Comparison of ENCODE assay signal across 1 cellular context in the genomic region with DNA sequence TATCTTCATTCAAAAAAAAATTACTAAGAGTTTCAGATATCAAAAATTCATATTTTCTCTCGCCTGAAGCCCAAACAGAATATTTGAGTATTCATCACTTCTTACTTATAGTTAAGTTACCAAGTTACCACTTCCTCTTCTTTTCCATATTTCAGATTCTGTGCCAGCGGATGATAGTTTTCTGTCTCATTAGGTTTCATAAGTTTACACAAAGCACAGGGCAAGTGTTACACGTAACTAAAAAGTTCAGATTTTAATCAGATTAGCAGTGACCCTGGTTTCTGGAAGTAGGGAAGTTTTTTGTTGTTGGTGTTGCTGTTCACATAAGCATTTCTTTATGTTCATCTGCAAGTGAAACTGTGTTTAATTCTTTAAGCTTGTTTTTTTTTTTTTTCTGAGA.
TF ChIP-seq lines count a peak whose summit lies in the region.

No MANE protein-coding gene starts in this region.

TF ChIP-seq in GM12878, 131 proteins besides CTCF, POLR2A, EP300 and RAD21 (continued from another document):
- TF ChIP-seq BMI1 (IDR thresholded peaks at IDR 0.05; ENCODE audit: borderline replicate concordance): no peak
- TF ChIP-seq STAT3 (IDR thresholded peaks at IDR 0.05; ENCODE audit: low read depth, low read length): no peak
- TF ChIP-seq RFX5 (IDR thresholded peaks at IDR 0.05; ENCODE audit: low read depth, low read length): no peak
- no peak for TF ChIP-seq CHD2 (IDR thresholded peaks at IDR 0.05; ENCODE audit: borderline replicate concordance, low read depth, low read length)
- TF ChIP-seq, protein P1, sequence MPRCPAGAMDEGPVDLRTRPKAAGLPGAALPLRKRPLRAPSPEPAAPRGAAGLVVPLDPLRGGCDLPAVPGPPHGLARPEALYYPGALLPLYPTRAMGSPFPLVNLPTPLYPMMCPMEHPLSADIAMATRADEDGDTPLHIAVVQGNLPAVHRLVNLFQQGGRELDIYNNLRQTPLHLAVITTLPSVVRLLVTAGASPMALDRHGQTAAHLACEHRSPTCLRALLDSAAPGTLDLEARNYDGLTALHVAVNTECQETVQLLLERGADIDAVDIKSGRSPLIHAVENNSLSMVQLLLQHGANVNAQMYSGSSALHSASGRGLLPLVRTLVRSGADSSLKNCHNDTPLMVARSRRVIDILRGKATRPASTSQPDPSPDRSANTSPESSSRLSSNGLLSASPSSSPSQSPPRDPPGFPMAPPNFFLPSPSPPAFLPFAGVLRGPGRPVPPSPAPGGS (IDR thresholded peaks at IDR 0.05; ENCODE audit: borderline replicate concordance, insufficient read depth, low read depth, low read length, poor library complexity, severe bottlenecking): no peak
- TF ChIP-seq, protein P2, sequence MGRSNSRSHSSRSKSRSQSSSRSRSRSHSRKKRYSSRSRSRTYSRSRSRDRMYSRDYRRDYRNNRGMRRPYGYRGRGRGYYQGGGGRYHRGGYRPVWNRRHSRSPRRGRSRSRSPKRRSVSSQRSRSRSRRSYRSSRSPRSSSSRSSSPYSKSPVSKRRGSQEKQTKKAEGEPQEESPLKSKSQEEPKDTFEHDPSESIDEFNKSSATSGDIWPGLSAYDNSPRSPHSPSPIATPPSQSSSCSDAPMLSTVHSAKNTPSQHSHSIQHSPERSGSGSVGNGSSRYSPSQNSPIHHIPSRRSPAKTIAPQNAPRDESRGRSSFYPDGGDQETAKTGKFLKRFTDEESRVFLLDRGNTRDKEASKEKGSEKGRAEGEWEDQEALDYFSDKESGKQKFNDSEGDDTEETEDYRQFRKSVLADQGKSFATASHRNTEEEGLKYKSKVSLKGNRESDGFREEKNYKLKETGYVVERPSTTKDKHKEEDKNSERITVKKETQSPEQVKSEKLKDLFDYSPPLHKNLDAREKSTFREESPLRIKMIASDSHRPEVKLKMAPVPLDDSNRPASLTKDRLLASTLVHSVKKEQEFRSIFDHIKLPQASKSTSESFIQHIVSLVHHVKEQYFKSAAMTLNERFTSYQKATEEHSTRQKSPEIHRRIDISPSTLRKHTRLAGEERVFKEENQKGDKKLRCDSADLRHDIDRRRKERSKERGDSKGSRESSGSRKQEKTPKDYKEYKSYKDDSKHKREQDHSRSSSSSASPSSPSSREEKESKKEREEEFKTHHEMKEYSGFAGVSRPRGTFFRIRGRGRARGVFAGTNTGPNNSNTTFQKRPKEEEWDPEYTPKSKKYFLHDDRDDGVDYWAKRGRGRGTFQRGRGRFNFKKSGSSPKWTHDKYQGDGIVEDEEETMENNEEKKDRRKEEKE (IDR thresholded peaks at IDR 0.05): no peak
- no peak for TF ChIP-seq STAT1 (conservative IDR thresholded peaks at IDR 0.05)
- TF ChIP-seq, protein P3, sequence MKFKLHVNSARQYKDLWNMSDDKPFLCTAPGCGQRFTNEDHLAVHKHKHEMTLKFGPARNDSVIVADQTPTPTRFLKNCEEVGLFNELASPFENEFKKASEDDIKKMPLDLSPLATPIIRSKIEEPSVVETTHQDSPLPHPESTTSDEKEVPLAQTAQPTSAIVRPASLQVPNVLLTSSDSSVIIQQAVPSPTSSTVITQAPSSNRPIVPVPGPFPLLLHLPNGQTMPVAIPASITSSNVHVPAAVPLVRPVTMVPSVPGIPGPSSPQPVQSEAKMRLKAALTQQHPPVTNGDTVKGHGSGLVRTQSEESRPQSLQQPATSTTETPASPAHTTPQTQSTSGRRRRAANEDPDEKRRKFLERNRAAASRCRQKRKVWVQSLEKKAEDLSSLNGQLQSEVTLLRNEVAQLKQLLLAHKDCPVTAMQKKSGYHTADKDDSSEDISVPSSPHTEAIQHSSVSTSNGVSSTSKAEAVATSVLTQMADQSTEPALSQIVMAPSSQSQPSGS (IDR thresholded peaks at IDR 0.05; ENCODE audit: low read length): 0 out of 2 replicates have a peak, but pooled peaks have one; percentile 24
- no peak for TF ChIP-seq BHLHE40 (IDR thresholded peaks at IDR 0.05; ENCODE audit: borderline replicate concordance in 1 of 2, low read depth in 2 of 2, low read length in 1 of 2)
- peak; percentile 59 for TF ChIP-seq IKZF1 (conservative IDR thresholded peaks at IDR 0.05)
- TF ChIP-seq TCF3 (IDR thresholded peaks at IDR 0.05; ENCODE audit: borderline replicate concordance, insufficient read depth, low read depth, low read length): no peak
- TF ChIP-seq ETV6 (conservative IDR thresholded peaks at IDR 0.05 in 1 of 2, IDR thresholded peaks at IDR 0.05 in 1 of 2; ENCODE audit: borderline replicate concordance in 1 of 2, low read depth in 1 of 2): peak in 1 of 2 experiments; percentile 39; a peak in 1 of 4 replicates
- no peak for TF ChIP-seq ESRRA (IDR thresholded peaks at IDR 0.05; ENCODE audit: low read length)
- no peak for TF ChIP-seq YBX1 (IDR thresholded peaks at IDR 0.05)
- TF ChIP-seq ZBED1 (IDR thresholded peaks at IDR 0.05; ENCODE audit: borderline replicate concordance): no peak
- no peak for TF ChIP-seq HDAC2 (IDR thresholded peaks at IDR 0.05)
- TF ChIP-seq EED (IDR thresholded peaks at IDR 0.05; ENCODE audit: low read depth): peak; percentile 69; the same call in 1 of the 2 replicates
- no peak for TF ChIP-seq SUZ12 (IDR thresholded peaks at IDR 0.05; ENCODE audit: unreplicated experiment)
- no peak for TF ChIP-seq HDAC6 (IDR thresholded peaks at IDR 0.05; ENCODE audit: unreplicated experiment)
- no peak for TF ChIP-seq RBBP5 (conservative IDR thresholded peaks at IDR 0.05)
- no peak for TF ChIP-seq MYB (IDR thresholded peaks at IDR 0.05; ENCODE audit: borderline replicate concordance, low read depth, low read length)
- TF ChIP-seq NR2C1 (IDR thresholded peaks at IDR 0.05): no peak
- TF ChIP-seq SIX5 (IDR thresholded peaks at IDR 0.05; ENCODE audit: low read depth, low read length, severe bottlenecking): no peak
- no peak for TF ChIP-seq EGR1 (IDR thresholded peaks at IDR 0.05; ENCODE audit: borderline replicate concordance in 1 of 2, low read depth in 2 of 2, low read length in 2 of 2)
- no peak for TF ChIP-seq SMAD5 (IDR thresholded peaks at IDR 0.05; ENCODE audit: low read depth)
- TF ChIP-seq, protein P4, sequence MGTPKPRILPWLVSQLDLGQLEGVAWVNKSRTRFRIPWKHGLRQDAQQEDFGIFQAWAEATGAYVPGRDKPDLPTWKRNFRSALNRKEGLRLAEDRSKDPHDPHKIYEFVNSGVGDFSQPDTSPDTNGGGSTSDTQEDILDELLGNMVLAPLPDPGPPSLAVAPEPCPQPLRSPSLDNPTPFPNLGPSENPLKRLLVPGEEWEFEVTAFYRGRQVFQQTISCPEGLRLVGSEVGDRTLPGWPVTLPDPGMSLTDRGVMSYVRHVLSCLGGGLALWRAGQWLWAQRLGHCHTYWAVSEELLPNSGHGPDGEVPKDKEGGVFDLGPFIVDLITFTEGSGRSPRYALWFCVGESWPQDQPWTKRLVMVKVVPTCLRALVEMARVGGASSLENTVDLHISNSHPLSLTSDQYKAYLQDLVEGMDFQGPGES (IDR thresholded peaks at IDR 0.05): no peak
- TF ChIP-seq LARP7 (IDR thresholded peaks at IDR 0.05): no peak
- TF ChIP-seq RCOR1 (conservative IDR thresholded peaks at IDR 0.05; ENCODE audit: low read depth, low read length): no peak
- peak; percentile 46 for TF ChIP-seq JUNB (IDR thresholded peaks at IDR 0.05)
- TF ChIP-seq, protein P5, sequence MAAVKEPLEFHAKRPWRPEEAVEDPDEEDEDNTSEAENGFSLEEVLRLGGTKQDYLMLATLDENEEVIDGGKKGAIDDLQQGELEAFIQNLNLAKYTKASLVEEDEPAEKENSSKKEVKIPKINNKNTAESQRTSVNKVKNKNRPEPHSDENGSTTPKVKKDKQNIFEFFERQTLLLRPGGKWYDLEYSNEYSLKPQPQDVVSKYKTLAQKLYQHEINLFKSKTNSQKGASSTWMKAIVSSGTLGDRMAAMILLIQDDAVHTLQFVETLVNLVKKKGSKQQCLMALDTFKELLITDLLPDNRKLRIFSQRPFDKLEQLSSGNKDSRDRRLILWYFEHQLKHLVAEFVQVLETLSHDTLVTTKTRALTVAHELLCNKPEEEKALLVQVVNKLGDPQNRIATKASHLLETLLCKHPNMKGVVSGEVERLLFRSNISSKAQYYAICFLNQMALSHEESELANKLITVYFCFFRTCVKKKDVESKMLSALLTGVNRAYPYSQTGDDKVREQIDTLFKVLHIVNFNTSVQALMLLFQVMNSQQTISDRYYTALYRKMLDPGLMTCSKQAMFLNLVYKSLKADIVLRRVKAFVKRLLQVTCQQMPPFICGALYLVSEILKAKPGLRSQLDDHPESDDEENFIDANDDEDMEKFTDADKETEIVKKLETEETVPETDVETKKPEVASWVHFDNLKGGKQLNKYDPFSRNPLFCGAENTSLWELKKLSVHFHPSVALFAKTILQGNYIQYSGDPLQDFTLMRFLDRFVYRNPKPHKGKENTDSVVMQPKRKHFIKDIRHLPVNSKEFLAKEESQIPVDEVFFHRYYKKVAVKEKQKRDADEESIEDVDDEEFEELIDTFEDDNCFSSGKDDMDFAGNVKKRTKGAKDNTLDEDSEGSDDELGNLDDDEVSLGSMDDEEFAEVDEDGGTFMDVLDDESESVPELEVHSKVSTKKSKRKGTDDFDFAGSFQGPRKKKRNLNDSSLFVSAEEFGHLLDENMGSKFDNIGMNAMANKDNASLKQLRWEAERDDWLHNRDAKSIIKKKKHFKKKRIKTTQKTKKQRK (IDR thresholded peaks at IDR 0.05; ENCODE audit: low read depth, low read length): no peak
- TF ChIP-seq ZNF217 (IDR thresholded peaks at IDR 0.05): no peak
- TF ChIP-seq MTA3 (IDR thresholded peaks at IDR 0.05; ENCODE audit: borderline replicate concordance, low read length): peak; percentile 49; the same call in 1 of the 2 replicates
- TF ChIP-seq SUPT20H (IDR thresholded peaks at IDR 0.05; ENCODE audit: borderline replicate concordance, control insufficient read depth, low read depth, low read length): no peak
- TF ChIP-seq, protein P6, sequence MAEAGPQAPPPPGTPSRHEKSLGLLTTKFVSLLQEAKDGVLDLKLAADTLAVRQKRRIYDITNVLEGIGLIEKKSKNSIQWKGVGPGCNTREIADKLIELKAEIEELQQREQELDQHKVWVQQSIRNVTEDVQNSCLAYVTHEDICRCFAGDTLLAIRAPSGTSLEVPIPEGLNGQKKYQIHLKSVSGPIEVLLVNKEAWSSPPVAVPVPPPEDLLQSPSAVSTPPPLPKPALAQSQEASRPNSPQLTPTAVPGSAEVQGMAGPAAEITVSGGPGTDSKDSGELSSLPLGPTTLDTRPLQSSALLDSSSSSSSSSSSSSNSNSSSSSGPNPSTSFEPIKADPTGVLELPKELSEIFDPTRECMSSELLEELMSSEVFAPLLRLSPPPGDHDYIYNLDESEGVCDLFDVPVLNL (IDR thresholded peaks at IDR 0.05; ENCODE audit: low read depth, low read length): no peak
- no peak for TF ChIP-seq KDM1A (IDR thresholded peaks at IDR 0.05; ENCODE audit: borderline replicate concordance)
- TF ChIP-seq CHD4 (IDR thresholded peaks at IDR 0.05): no peak
- no peak for TF ChIP-seq FOS (IDR thresholded peaks at IDR 0.05; ENCODE audit: borderline replicate concordance, extremely low read depth, insufficient read length)
- no peak for TF ChIP-seq PAX8 (IDR thresholded peaks at IDR 0.05)
- TF ChIP-seq FOXK2 (IDR thresholded peaks at IDR 0.05): no peak
- peak; percentile 85 for TF ChIP-seq SPI1 (IDR thresholded peaks at IDR 0.05; ENCODE audit: borderline replicate concordance, insufficient read depth, low read depth, low read length)
- TF ChIP-seq NRF1 (conservative IDR thresholded peaks at IDR 0.05; ENCODE audit: low read depth, low read length): no peak
- TF ChIP-seq, protein P7, sequence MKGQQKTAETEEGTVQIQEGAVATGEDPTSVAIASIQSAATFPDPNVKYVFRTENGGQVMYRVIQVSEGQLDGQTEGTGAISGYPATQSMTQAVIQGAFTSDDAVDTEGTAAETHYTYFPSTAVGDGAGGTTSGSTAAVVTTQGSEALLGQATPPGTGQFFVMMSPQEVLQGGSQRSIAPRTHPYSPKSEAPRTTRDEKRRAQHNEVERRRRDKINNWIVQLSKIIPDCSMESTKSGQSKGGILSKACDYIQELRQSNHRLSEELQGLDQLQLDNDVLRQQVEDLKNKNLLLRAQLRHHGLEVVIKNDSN (IDR thresholded peaks at IDR 0.05; ENCODE audit: borderline replicate concordance, extremely low read length, insufficient read depth, low read depth, low read length): no peak
- no peak for TF ChIP-seq NR2C2 (IDR thresholded peaks at IDR 0.05; ENCODE audit: borderline replicate concordance, control insufficient read depth, insufficient read length, low read depth)
- no peak for TF ChIP-seq CBX5 (IDR thresholded peaks at IDR 0.05; ENCODE audit: low read depth)
- no peak for TF ChIP-seq DPF2 (IDR thresholded peaks at IDR 0.05)
- no peak for TF ChIP-seq POLR2AphosphoS2 (IDR thresholded peaks at IDR 0.05; ENCODE audit: low read depth, low read length)
- TF ChIP-seq IRF4 (IDR thresholded peaks at IDR 0.05; ENCODE audit: low read depth, low read length): 0 out of 2 replicates have a peak, but pooled peaks have one; percentile 22
- TF ChIP-seq, protein P8, sequence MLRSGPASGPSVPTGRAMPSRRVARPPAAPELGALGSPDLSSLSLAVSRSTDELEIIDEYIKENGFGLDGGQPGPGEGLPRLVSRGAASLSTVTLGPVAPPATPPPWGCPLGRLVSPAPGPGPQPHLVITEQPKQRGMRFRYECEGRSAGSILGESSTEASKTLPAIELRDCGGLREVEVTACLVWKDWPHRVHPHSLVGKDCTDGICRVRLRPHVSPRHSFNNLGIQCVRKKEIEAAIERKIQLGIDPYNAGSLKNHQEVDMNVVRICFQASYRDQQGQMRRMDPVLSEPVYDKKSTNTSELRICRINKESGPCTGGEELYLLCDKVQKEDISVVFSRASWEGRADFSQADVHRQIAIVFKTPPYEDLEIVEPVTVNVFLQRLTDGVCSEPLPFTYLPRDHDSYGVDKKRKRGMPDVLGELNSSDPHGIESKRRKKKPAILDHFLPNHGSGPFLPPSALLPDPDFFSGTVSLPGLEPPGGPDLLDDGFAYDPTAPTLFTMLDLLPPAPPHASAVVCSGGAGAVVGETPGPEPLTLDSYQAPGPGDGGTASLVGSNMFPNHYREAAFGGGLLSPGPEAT (IDR thresholded peaks at IDR 0.05; ENCODE audit: low read depth): peak; percentile 47; the same call in 1 of the 2 replicates
- TF ChIP-seq NFXL1 (IDR thresholded peaks at IDR 0.05; ENCODE audit: borderline replicate concordance): no peak
- TF ChIP-seq POLR2AphosphoS5 (IDR thresholded peaks at IDR 0.05; ENCODE audit: low read length): no peak
- TF ChIP-seq TBL1XR1 (IDR thresholded peaks at IDR 0.05; ENCODE audit: low read depth, low read length): no peak
- no peak for TF ChIP-seq CEBPB (IDR thresholded peaks at IDR 0.05; ENCODE audit: borderline replicate concordance in 1 of 2, low read depth in 2 of 2, low read length in 2 of 2)
- TF ChIP-seq IKZF2 (IDR thresholded peaks at IDR 0.05): peak; percentile 78 to 79
- no peak for TF ChIP-seq MEF2A (IDR thresholded peaks at IDR 0.05; ENCODE audit: insufficient read depth, low read depth, low read length)
- no peak for TF ChIP-seq SREBF2 (IDR thresholded peaks at IDR 0.05; ENCODE audit: low read length)
